12 cellular contexts compared by ENCODE assay signal in the genomic region with DNA sequence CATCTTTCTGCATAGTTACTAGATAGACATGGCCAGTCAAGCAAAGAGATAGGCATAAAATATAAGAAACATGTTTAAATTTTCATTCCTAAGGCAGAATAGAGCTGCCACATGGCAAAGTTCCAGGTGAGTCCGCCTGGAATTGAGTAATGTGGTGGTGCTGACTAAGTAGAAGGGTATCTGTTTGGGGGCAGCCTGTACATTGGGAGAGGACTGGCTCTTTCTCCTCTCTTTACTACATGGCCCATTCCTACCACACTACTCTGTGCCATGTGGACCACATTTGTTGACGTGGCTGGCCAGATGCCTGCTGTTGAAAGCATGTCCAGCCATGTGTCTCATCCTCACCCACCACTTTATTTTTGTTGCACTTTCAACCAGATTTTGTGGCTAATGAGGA.
DNase-seq lines count a peak whose midpoint lies in the region; ATAC-seq, FAIRE-seq and TF ChIP-seq lines count a peak whose summit lies in the region.
"Had no signal": no experiment of that assay in that cellular context is flagged by ENCODE, and none has a peak within 500 bp of the region (broad histone marks: within the 10 kb centered on the region; RNA-seq: fewer than 3 reads in every experiment).

No MANE protein-coding gene starts in this region.

- H3K4me3 Mint-ChIP-seq in activated naive CD4-positive, alpha-beta T cell treated with anti-CD3 and anti-CD28 coated beads, Interleukin-2, amount 10 ng/mL, durations not matched to agents 7 days and 5 days: no peak overlapping the region

- H3K9ac ChIP-seq in GM23248: no peak overlapping the region

- no peak for ATAC-seq in GM21723 (IDR thresholded peaks at IDR 0.05; ENCODE audit: unreplicated experiment)
- ATAC-seq in GM18519 (IDR thresholded peaks at IDR 0.05; ENCODE audit: low FRiP score, unreplicated experiment): no peak

- H3K36me3 Mint-ChIP-seq in activated naive CD4-positive, alpha-beta T cell treated with anti-CD3 and anti-CD28 coated beads, Interleukin-2, amount 10 ng/mL, durations not matched to agents 7 days and 5 days: no peaks in the 10 kb centered on the region

- H3K27me3 Mint-ChIP-seq in activated naive CD4-positive, alpha-beta T cell treated with anti-CD3 and anti-CD28 coated beads, Interleukin-2, amount 10 ng/mL, durations not matched to agents 7 days and 5 days: no peaks in the 10 kb centered on the region

- no peaks in the 10 kb centered on the region for H3K9me3 Mint-ChIP-seq in activated naive CD4-positive, alpha-beta T cell treated with anti-CD3 and anti-CD28 coated beads, Interleukin-2, amount 10 ng/mL, durations not matched to agents 7 days and 5 days

- peaks cover 41% of the 10 kb centered on the region for H3K4me1 ChIP-seq in GM23248 (ENCODE audit: insufficient read depth)

- H3K4me3 ChIP-seq in GM23248 (no peak overlapping the region), skeletal muscle cell (ENCODE audit: low read depth, low read length) (no peak overlapping the region)

- peak overlapping the region; percentile 62 for H3K27ac ChIP-seq in GM23248

- no peaks in the 10 kb centered on the region for H3K27me3 ChIP-seq in GM23248 (replicated peaks; ENCODE audit: insufficient read depth)

- CTCF ChIA-PET in activated naive CD4-positive, alpha-beta T cell treated with anti-CD3 and anti-CD28 coated beads, Interleukin-2, amount 10 ng/mL, durations not matched to agents 7 days and 5 days (lab: Charles Lee): no interaction called here

- no peaks in the 10 kb centered on the region for H3K9me2 ChIP-seq in GM23248 (ENCODE audit: insufficient read depth)

- no peaks in the 10 kb centered on the region for H3K4me1 Mint-ChIP-seq in activated naive CD4-positive, alpha-beta T cell treated with anti-CD3 and anti-CD28 coated beads, Interleukin-2, amount 10 ng/mL, durations not matched to agents 7 days and 5 days

- peaks cover 23% of the 10 kb centered on the region for H3F3A ChIP-seq in GM23248 (ENCODE audit: insufficient read depth)

- no peaks in the 10 kb centered on the region for H3K36me3 ChIP-seq in GM23248 (ENCODE audit: low read depth)

- H2AFZ ChIP-seq in GM23248: no peak overlapping the region

- FAIRE-seq in GM12892 (lab: Jason Lieb, UNC): no peak

- H3K79me2 ChIP-seq in GM23248 (ENCODE audit: insufficient read depth): no peaks in the 10 kb centered on the region

- H4K20me1 ChIP-seq in GM23248 (ENCODE audit: insufficient read depth): no peaks in the 10 kb centered on the region

- no peak overlapping the region for H3K27ac Mint-ChIP-seq in activated naive CD4-positive, alpha-beta T cell treated with anti-CD3 and anti-CD28 coated beads, Interleukin-2, amount 10 ng/mL, durations not matched to agents 7 days and 5 days

- peak overlapping the region; percentile 33 for H3K4me2 ChIP-seq in GM23248 (ENCODE audit: unreplicated experiment)

- in situ Hi-C loops in GM23248 (cut with MboI): no loop called here

- H3K9me3 ChIP-seq in GM23248 (ENCODE audit: low read depth): no peaks in the 10 kb centered on the region

- WGBS in GM23248 (ENCODE audit: low coverage in 1 of 2, low lambda C conversion rate in 2 of 2, missing lambda C conversion rate in 2 of 2), 2 experiments: 0 to 2% methylated on average over 2 of the region's 2 CpGs

- DNase-seq in GM23248 (peak; percentile 94), RPMI7951 (ENCODE audit: low read depth) (peak; percentile 93), fibroblast of gingiva (ENCODE audit: low read depth) (peak; percentile 96), skeletal muscle cell (ENCODE audit: low read depth) (peak; percentile 98), GM12892 (ENCODE audit: insufficient read length) (no peak)
- no peak for DNase-seq in activated naive CD4-positive, alpha-beta T cell treated with anti-CD3 and anti-CD28 coated beads, Interleukin-2, amount 10 ng/mL, durations not matched to agents 7 days and 5 days
- DNase-seq: activated CD4-positive, alpha-beta T cell treated with anti-CD3 and anti-CD28 coated beads, Interleukin-2, amount 50 U/mL, for 4 hours; activated gamma-delta T cell treated with Interleukin-2 at 50 U/mL for 16 hours; DMS153; NCI-H1105 had no signal

- TF ChIP-seq POLR2A in GM12892 (IDR thresholded peaks at IDR 0.05; ENCODE audit: low read depth, low read length): no peak

Comparison
In these comparisons a context has a peak if more than half of its experiments do, and no peak if none do; other contexts are left out.
1. DNase-seq: peak in GM23248 (single experiment), RPMI7951 (single experiment), fibroblast of gingiva (single experiment) and skeletal muscle cell (single experiment); none in GM12892 (single experiment) and activated naive CD4-positive, alpha-beta T cell treated with anti-CD3 and anti-CD28 coated beads, Interleukin-2, amount 10 ng/mL, durations not matched to agents 7 days and 5 days (single experiment).